ENCODE assay signal across 16 cellular contexts in the genomic region with DNA sequence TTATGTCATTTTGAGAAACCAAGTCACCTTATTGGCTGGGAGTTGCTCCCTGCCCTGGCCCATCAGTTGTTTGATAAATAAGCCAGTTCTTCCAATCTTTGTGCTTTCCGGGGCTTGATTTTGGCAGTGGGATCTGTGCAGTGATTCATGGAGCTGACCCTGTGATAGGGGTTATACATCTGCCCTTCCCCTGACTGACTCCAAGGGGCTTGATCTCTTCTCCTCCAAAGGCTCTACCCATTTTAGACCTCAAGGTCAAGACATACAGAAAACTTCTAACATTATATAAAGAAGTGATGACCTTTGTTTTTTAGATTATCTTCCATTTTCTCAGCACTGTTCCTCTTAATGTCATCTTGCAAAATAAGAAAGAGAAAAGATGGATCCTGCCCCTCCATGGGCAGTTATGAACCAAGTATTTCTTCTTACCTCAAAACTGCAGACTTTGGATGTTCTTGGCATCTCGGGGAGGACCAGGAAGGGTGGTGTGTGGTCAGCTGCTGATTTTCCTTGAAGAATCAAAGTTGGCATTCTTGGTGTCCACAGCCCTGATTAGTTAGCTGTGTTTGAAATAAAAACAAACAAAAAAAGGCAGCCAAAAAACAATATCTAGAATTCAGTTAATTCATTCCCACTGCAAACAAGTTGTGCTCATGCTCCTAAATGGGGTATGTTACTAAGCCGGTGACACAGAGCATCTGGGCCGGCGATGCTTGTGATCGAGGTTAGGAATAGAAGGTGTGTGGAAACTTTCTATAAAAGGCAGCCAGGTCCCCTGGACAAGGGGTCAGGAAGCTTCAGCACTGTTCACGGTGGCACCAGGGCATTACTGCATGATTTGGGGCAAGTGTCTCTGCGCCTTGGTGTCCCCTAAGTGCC.
A peak's percentile ranks its signal among the peaks of the same experiment; 100 is the strongest.
DNase-seq lines count a peak whose midpoint lies in the region; ATAC-seq and TF ChIP-seq lines count a peak whose summit lies in the region.
"Had no signal": no experiment of that assay in that cellular context is flagged by ENCODE, and none has a peak within 500 bp of the region (broad histone marks: within the 10 kb centered on the region; RNA-seq: fewer than 3 reads in every experiment).

No MANE protein-coding gene starts in this region.

- no peaks in the 10 kb centered on the region for H3K27me3 ChIP-seq in mammary epithelial cell (ENCODE audit: insufficient read depth, low read length)
- H3K27me3 ChIP-seq in rectal smooth muscle tissue (ENCODE audit: control insufficient read depth, insufficient read depth, low read length) = no peaks in the 10 kb centered on the region
- H3K27me3 ChIP-seq in vagina = no peaks in the 10 kb centered on the region

- H4K20me1 ChIP-seq in mammary epithelial cell (ENCODE audit: insufficient read depth, low read length) = no peaks in the 10 kb centered on the region

- peaks cover 3% of the 10 kb centered on the region for H3K9me3 ChIP-seq in mammary epithelial cell (replicated peaks; ENCODE audit: insufficient read depth, low read length)
- H3K9me3 ChIP-seq in vagina = no peaks in the 10 kb centered on the region

- no peak for TF ChIP-seq CTCF in MCF 10A (IDR thresholded peaks at IDR 0.05; ENCODE audit: unreplicated experiment)
- no peak for TF ChIP-seq CTCF in mammary epithelial cell (conservative IDR thresholded peaks at IDR 0.05 in 1 of 2, IDR thresholded peaks at IDR 0.05 in 1 of 2; ENCODE audit: extremely low read depth in 1 of 2, insufficient read depth in 1 of 2, low read depth in 1 of 2, low read length in 2 of 2)
- TF ChIP-seq CTCF in vagina (IDR thresholded peaks at IDR 0.05) = no peak

- H3K4me1 Mint-ChIP-seq in MCF 10A (ENCODE audit: insufficient read depth, unreplicated experiment) = peaks cover 63% of the 10 kb centered on the region
- H3K4me1 Mint-ChIP-seq: activated naive CD4-positive, alpha-beta T cell treated with anti-CD3 and anti-CD28 coated beads, Interleukin-2, amount 50 U/mL, for 24 hours had no signal

- H3K27me3 Mint-ChIP-seq in MCF 10A (ENCODE audit: insufficient read depth, unreplicated experiment) = no peaks in the 10 kb centered on the region

- H3K27ac Mint-ChIP-seq in MCF 10A (ENCODE audit: low read depth, unreplicated experiment) = peak overlapping the region; percentile 89
- H3K27ac Mint-ChIP-seq: activated naive CD4-positive, alpha-beta T cell treated with anti-CD3 and anti-CD28 coated beads, Interleukin-2, amount 50 U/mL, for 24 hours; dendritic cell treated with granulocyte-macrophage colony-stimulating factor and Interleukin-4, amounts not matched to agents 40 ng/mL and 50 ng/mL, for 4 days; progenitor cell of endocrine pancreas had no signal

- in situ Hi-C loops in mammary epithelial cell (cut with MboI; ENCODE audit: low sequenced_read_pairs in 2 of 2) = loop anchor here (5.0 to 10.0 kb wide), 2 partner anchors 112 to 115 kb away; no protein-coding TSS in a partner anchor

- H3K36me3 ChIP-seq in mammary epithelial cell (ENCODE audit: insufficient read depth, low read length) = no peaks in the 10 kb centered on the region
- no peaks in the 10 kb centered on the region for H3K36me3 ChIP-seq in rectal smooth muscle tissue (ENCODE audit: control insufficient read depth, insufficient read depth, low read length)
- H3K36me3 ChIP-seq in vagina = no peaks in the 10 kb centered on the region

- CTCF ChIA-PET in MCF 10A (lab: Yijun Ruan, JAX) (interaction anchor here (0.5 to 3.8 kb wide), 4 partner anchors 33 to 123 kb away, joined by 3 to 44 read pairs (median 8); a partner anchor contains a TSS), mammary epithelial cell (lab: Charles Lee; ENCODE audit: low non-redundant PET) (no interaction called here)

- H3K4me3 ChIP-seq in mammary epithelial cell (replicated peaks in 1 of 3; ENCODE audit: insufficient read depth in 1 of 3, low read depth in 2 of 3, low read length in 3 of 3) (no peak overlapping the region), rectal smooth muscle tissue (ENCODE audit: low read length) (no peak overlapping the region), vagina (no peak overlapping the region)

- peaks cover 73% of the 10 kb centered on the region for H3K79me2 ChIP-seq in mammary epithelial cell (ENCODE audit: insufficient read depth, low read length)

- DNase-seq in MCF 10A (ENCODE audit: unreplicated experiment) (no peak), mammary epithelial cell (no peak), Right ventricle myocardium superior (no peak), vagina (ENCODE audit: extremely low spot score in 2 of 2) (no peak), NCI-H1694 (lab: John Stamatoyannopoulos, UW) (no peak)
- DNase-seq in activated CD4-positive, alpha-beta T cell treated with anti-CD3 and anti-CD28 coated beads for 4 hours = no peak
- DNase-seq in activated effector memory CD4-positive, alpha-beta T cell treated with anti-CD3 and anti-CD28 coated beads, Interleukin-2, amount 50 U/mL, for 16 hours = no peak
- DNase-seq: COR-L47, NCI-H187 treated with DMSO at 0.1 percent for 48 hours, NCI-H774, SIG-M5 had no signal

- no peaks in the 10 kb centered on the region for H3K9me3 Mint-ChIP-seq in MCF 10A (ENCODE audit: unreplicated experiment)
- H3K9me3 Mint-ChIP-seq: activated naive CD4-positive, alpha-beta T cell treated with anti-CD3 and anti-CD28 coated beads, Interleukin-2, amount 50 U/mL, for 24 hours; dendritic cell treated with granulocyte-macrophage colony-stimulating factor and Interleukin-4, amounts not matched to agents 40 ng/mL and 50 ng/mL, for 4 days had no signal

- ATAC-seq in Right ventricle myocardium superior (ENCODE audit: poor library complexity) = peak; percentile 38

- H3K36me3 Mint-ChIP-seq in MCF 10A (ENCODE audit: insufficient read depth, unreplicated experiment) = no peaks in the 10 kb centered on the region
- H3K36me3 Mint-ChIP-seq: activated naive CD4-positive, alpha-beta T cell treated with anti-CD3 and anti-CD28 coated beads, Interleukin-2, amount 50 U/mL, for 24 hours had no signal

- H3K27ac ChIP-seq in mammary epithelial cell (ENCODE audit: insufficient read depth, low read depth, low read length) (no peak overlapping the region), rectal smooth muscle tissue (ENCODE audit: low read depth, low read length) (peak overlapping the region; percentile 76), vagina (peak overlapping the region; percentile 92)
- H3K27ac ChIP-seq: KMS-11 had no signal

- 88% methylated on average over 8 of the region's 8 CpGs for WGBS in mammary epithelial cell (ENCODE audit: low coverage, missing lambda C conversion rate)

- H3K4me2 ChIP-seq in mammary epithelial cell (ENCODE audit: insufficient read depth, low read depth, low read length) = no peak overlapping the region
- H3K4me2 ChIP-seq: KMS-11 had no signal

- H3K9ac ChIP-seq in mammary epithelial cell (ENCODE audit: insufficient read depth, low read length) (no peak overlapping the region), rectal smooth muscle tissue (ENCODE audit: low read length) (no peak overlapping the region)
- H3K9ac ChIP-seq: KMS-11 had no signal

- POLR2A ChIA-PET in MCF 10A (lab: Yijun Ruan, JAX) = interaction anchor here (1.2 to 5.6 kb wide), 6 partner anchors 11 to 120 kb away, joined by 3 to 95 read pairs (median 12); a partner anchor contains a TSS

- dilution Hi-C loops in mammary epithelial cell (cut with HindIII; ENCODE audit: low sequenced_read_pairs) = loop anchor here (5.0 kb wide), 1 partner anchor 120 kb away; a partner anchor contains a TSS

- peak overlapping the region; percentile 28 for H3K4me3 Mint-ChIP-seq in MCF 10A (ENCODE audit: unreplicated experiment)
- H3K4me3 Mint-ChIP-seq: activated naive CD4-positive, alpha-beta T cell treated with anti-CD3 and anti-CD28 coated beads, Interleukin-2, amount 50 U/mL, for 24 hours; dendritic cell treated with granulocyte-macrophage colony-stimulating factor and Interleukin-4, amounts not matched to agents 40 ng/mL and 50 ng/mL, for 4 days had no signal

- TF ChIP-seq POLR2A in vagina (IDR thresholded peaks at IDR 0.05) = no peak

- H2AFZ ChIP-seq in mammary epithelial cell (ENCODE audit: low read depth, low read length) = no peak overlapping the region

- intact Hi-C loops in MCF 10A (cut with micrococcal nuclease) = no loop called here
- intact Hi-C loops in mammary epithelial cell (cut with micrococcal nuclease) = no loop called here
- intact Hi-C loops in Right ventricle myocardium superior (cut with DNase I) = no loop called here
- intact Hi-C loops in vagina (cut with DNase I) = loop anchor here (2.0 kb wide), 1 partner anchor 120 kb away; a partner anchor contains a TSS

- H3K4me1 ChIP-seq in mammary epithelial cell (ENCODE audit: insufficient read depth, low read length) (peaks cover 48% of the 10 kb centered on the region), rectal smooth muscle tissue (ENCODE audit: control insufficient read depth, insufficient read depth, low read length) (peaks cover 43% of the 10 kb centered on the region), vagina (peaks cover 62% of the 10 kb centered on the region)

- BruUV-seq in MCF 10A (replicated peaks; lab: Mats Ljungman, UMichigan) (no TSS peak), mammary epithelial cell (replicated peaks; lab: Mats Ljungman, UMichigan) (no TSS peak)
